8 cellular contexts compared by ENCODE assay signal in the genomic region with DNA sequence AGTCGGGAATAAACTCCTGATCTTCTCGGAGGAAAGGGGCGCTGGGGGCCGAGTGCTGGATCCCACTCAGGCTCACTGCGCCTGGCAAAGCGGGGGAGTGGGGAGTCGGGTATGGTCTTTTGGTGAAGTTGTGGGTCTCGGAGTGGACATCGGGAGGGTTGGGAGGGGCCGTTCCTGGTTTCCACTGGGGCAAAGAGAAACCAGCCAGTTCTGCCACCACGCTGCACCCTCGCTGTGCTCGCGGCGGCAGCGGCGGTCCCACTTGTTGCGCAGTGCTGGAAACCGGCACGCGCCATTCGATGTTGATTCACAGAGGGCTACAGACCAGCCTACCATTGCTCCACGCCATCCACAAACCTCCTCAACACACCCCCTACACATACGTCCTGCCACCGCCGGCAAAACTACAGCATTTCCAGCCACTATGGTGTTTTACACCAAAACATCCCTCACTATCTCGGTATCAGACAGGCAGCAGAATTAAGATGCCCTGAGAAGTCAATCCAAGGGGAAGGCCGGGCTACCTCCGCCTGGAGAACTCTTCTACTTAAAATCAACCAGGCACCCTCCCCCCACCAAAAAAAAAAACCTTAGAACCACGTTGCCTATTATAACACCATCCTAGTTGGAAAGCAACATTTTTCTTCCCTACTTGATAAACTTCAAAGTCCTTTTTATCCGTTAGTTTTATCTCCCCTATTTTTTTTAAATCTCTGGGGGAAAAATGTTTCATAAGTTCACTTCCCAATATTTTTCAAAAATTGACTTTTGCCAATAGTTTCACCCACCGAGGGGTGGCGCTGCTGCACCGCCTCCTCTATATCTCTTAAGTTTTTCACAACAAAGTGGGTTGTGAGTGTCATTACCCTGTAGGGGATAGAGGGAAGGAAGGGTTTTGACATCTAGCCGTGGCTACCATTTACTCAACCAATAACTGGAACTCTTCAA. TPM values are rescaled to one million over a fixed set of nuclear protein-coding genes. Genes with fewer than 3 reads are reported as not detected.
DNase-seq lines count a peak whose midpoint lies in the region; ATAC-seq, FAIRE-seq and TF ChIP-seq lines count a peak whose summit lies in the region.

No MANE protein-coding gene starts in this region.

- POLR2A ChIA-PET in activated CD4-positive, alpha-beta T cell treated with anti-CD3 and anti-CD28 coated beads for 36 hours (lab: Charles Lee) = interaction anchor here (0.6 to 2.2 kb wide), 17 partner anchors 58 to 1300 kb away, joined by 3 to 15 read pairs (median 5); no protein-coding TSS in a partner anchor
- POLR2A ChIA-PET in HepG2 (lab: Yijun Ruan, JAX) = interaction anchor here (0.8 to 5.7 kb wide), 11 partner anchors 9 to 1004 kb away, joined by 3 to 31 read pairs (median 8); no protein-coding TSS in a partner anchor

- no TSS peak for BruUV-seq in HepG2 (replicated peaks; lab: Mats Ljungman, UMichigan)

- H3K4me2 ChIP-seq in HepG2 (ENCODE audit: low read depth, low read length) = peak overlapping the region; percentile 95

- H3K27me3 Mint-ChIP-seq in activated CD4-positive, alpha-beta T cell treated with anti-CD3 and anti-CD28 coated beads for 36 hours = no peaks in the 10 kb centered on the region

- H4K20me1 ChIP-seq in HepG2 (ENCODE audit: insufficient read depth, low read length) = peaks cover 75% of the 10 kb centered on the region

- H3K4me3 ChIP-seq in coronary artery (peak overlapping the region; percentile 84), HepG2 (replicated peaks in 1 of 3; ENCODE audit: insufficient read depth in 1 of 3, low read depth in 2 of 3, low read length in 3 of 3) (peak overlapping the region; percentile 98 to 100 (median 99))

- H3K4me1 ChIP-seq in HepG2 (ENCODE audit: insufficient read depth, low read length) = peaks cover 41% of the 10 kb centered on the region

- no peaks in the 10 kb centered on the region for H3K9me3 Mint-ChIP-seq in activated CD4-positive, alpha-beta T cell treated with anti-CD3 and anti-CD28 coated beads for 36 hours (ENCODE audit: low read depth)

- CTCF ChIA-PET in activated CD4-positive, alpha-beta T cell treated with anti-CD3 and anti-CD28 coated beads for 36 hours (lab: Charles Lee) = interaction anchor here (0.6 to 7.8 kb wide), 68 partner anchors 8 to 1395 kb away, joined by 3 to 169 read pairs (median 6); a partner anchor contains a TSS
- CTCF ChIA-PET in HepG2 (lab: Yijun Ruan, JAX; ENCODE audit: low intra/inter-chr PET ratio, low total read pairs) = interaction anchor here (0.6 to 2.0 kb wide), 6 partner anchors 271 to 1407 kb away, joined by 3 to 9 read pairs (median 3); no protein-coding TSS in a partner anchor

- intact Hi-C loops in activated CD4-positive, alpha-beta T cell treated with anti-CD3 and anti-CD28 coated beads for 36 hours (cut with DNase I, micrococcal nuclease) = loop anchor here (1.0 to 10.0 kb wide), 20 partner anchors 65 to 1495 kb away; a partner anchor contains a TSS
- intact Hi-C loops in HepG2 (cut with micrococcal nuclease; ENCODE audit: unreplicated experiment) = loop anchor here (1.0 to 10.0 kb wide), 7 partner anchors 431 to 1491 kb away; no protein-coding TSS in a partner anchor

- H3K27ac Mint-ChIP-seq in activated CD4-positive, alpha-beta T cell treated with anti-CD3 and anti-CD28 coated beads for 36 hours = peak overlapping the region; percentile 99

- H3K27ac ChIP-seq in coronary artery (peak overlapping the region; percentile 96 to 99), HepG2 (ENCODE audit: extremely low read length, insufficient read depth, low read length) (peak overlapping the region; percentile 100)

- TF ChIP-seq POLR2A in HepG2 (IDR thresholded peaks at IDR 0.05; ENCODE audit: insufficient read depth in 1 of 2, low read depth in 2 of 2, low read length in 2 of 2) = no peak; a peak in 1 of 4 replicates

- H3K9ac ChIP-seq in HepG2 (ENCODE audit: insufficient read depth, low read depth, low read length) = peak overlapping the region; percentile 99

- H3K79me2 ChIP-seq in HepG2 (ENCODE audit: insufficient read depth, low read length) = peaks cover 93% of the 10 kb centered on the region

- H2AFZ ChIP-seq in HepG2 (ENCODE audit: low read length) = no peak overlapping the region

- under 1% methylated on average over 20 of the region's 35 CpGs for WGBS in HepG2 (ENCODE audit: low lambda C conversion rate)

- in situ Hi-C loops in HepG2 (cut with HindIII; ENCODE audit: extremely low pct_ligation_motif_present, low pct_unique_long_range_greater_than_20kb) = loop anchor here (5.0 to 25.0 kb wide), 9 partner anchors 263 to 1403 kb away; no protein-coding TSS in a partner anchor

- TF ChIP-seq RAD21 in HepG2 (CRISPR knock-in tag; IDR thresholded peaks at IDR 0.05) = peak; percentile 79

- peaks cover 21% of the 10 kb centered on the region for H3K36me3 Mint-ChIP-seq in activated CD4-positive, alpha-beta T cell treated with anti-CD3 and anti-CD28 coated beads for 36 hours (ENCODE audit: low read depth)

- peaks cover 43% of the 10 kb centered on the region for H3K4me1 Mint-ChIP-seq in activated CD4-positive, alpha-beta T cell treated with anti-CD3 and anti-CD28 coated beads for 36 hours

- H3K9me3 ChIP-seq in HepG2 (ENCODE audit: low read length) = no peaks in the 10 kb centered on the region

- TF ChIP-seq CTCF in coronary artery (IDR thresholded peaks at IDR 0.05) (peak; percentile 63), HepG2 (CRISPR knock-in tag; IDR thresholded peaks at IDR 0.05) (peak; percentile 73)

- peak overlapping the region; percentile 91 for H3K4me3 Mint-ChIP-seq in activated CD4-positive, alpha-beta T cell treated with anti-CD3 and anti-CD28 coated beads for 36 hours

- DNase-seq in NCI-H1092 treated with DMSO at 0.1 percent for 48 hours (lab: John Stamatoyannopoulos, UW) (peak; percentile 34), NCI-H1092 (lab: John Stamatoyannopoulos, UW) (no peak), NCI-H226 (peak; percentile 71), coronary artery (ENCODE audit: low spot score) (no peak), HepG2 (ENCODE audit: low spot score) (peak; percentile 76)
- peak; percentile 88 for DNase-seq in activated CD4-positive, alpha-beta T cell treated with anti-CD3 and anti-CD28 coated beads for 36 hours
- peak; percentile 80 for DNase-seq in stimulated activated CD4-positive, alpha-beta T cell treated with anti-CD3 and anti-CD28 coated beads, Interleukin-1b, Interleukin-23, amount 100 ng/mL, for 48 hours

- ATAC-seq in activated CD4-positive, alpha-beta T cell treated with anti-CD3 and anti-CD28 coated beads for 36 hours = peak; percentile 23
- ATAC-seq in HepG2 (peak; percentile 59), HG02852 (IDR thresholded peaks at IDR 0.05; ENCODE audit: unreplicated experiment) (no peak)

- H3K27me3 ChIP-seq in HepG2 (ENCODE audit: control insufficient read depth in 1 of 2, insufficient read depth in 2 of 2, low read length in 2 of 2) = peaks cover 0 to 5% of the 10 kb centered on the region in 2 experiments; a peak in 1 of 5 replicates

- peak; percentile 23 for FAIRE-seq in HepG2 (lab: Jason Lieb, UNC)

- no peaks in the 10 kb centered on the region; a peak in 2 of 5 replicates for H3K36me3 ChIP-seq in HepG2 (replicated peaks in 1 of 2; ENCODE audit: control insufficient read depth in 1 of 2, insufficient read depth in 2 of 2, low read length in 2 of 2)

- TF ChIP-seq EP300 in HepG2 (IDR thresholded peaks at IDR 0.05; ENCODE audit: low read depth in 2 of 2, low read length in 2 of 2) = peak in 1 of 2 experiments; percentile 42; a peak in 2 of 4 replicates
- TF ChIP-seq EP300 in HepG2 (CRISPR knock-in tag; IDR thresholded peaks at IDR 0.05; ENCODE audit: borderline replicate concordance) = no peak

RNA-seq across cellular contexts. Expression of a gene that starts 3.6 kb away (rescaled TPM):
- 10 to 100 TPM; 42.9 to 52.8 TPM for total RNA-seq in activated CD4-positive, alpha-beta T cell treated with anti-CD3 and anti-CD28 coated beads for 36 hours
- total RNA-seq in HepG2 (2016; rRNA removed; fragmentation: Illumina TruSeq; extraction: Trizol) = 20.3 and 21.2 TPM in 2 replicates
- total RNA-seq in HepG2 (2016; cell fraction: cytosol; rRNA removed; fragmentation: Illumina TruSeq; extraction: Trizol; ENCODE audit: low read depth) = 5.3 and 5.8 TPM in 2 replicates
- 12.4 and 21.0 TPM in 2 replicates for total RNA-seq in HepG2 (2016; cell fraction: insoluble cytoplasmic fraction; rRNA removed; fragmentation: Illumina TruSeq; extraction: Trizol)
- total RNA-seq in HepG2 (2016; cell fraction: membrane; rRNA removed; fragmentation: Illumina TruSeq; extraction: Trizol) = 8.3 and 11.0 TPM in 2 replicates
- total RNA-seq in HepG2 (2016; cell fraction: nucleus; rRNA removed; fragmentation: Illumina TruSeq; extraction: Trizol) = 25.9 and 29.9 TPM in 2 replicates
- polyA plus RNA-seq in HepG2 (2011; rRNA removed) = 53.7 and 67.5 TPM in 2 replicates
- 18.9 and 19.0 TPM in 2 replicates for polyA plus RNA-seq in HepG2 (2011; cell fraction: cytosol; rRNA removed)
- 286 and 355 TPM in 2 replicates for polyA plus RNA-seq in HepG2 (2011; cell fraction: nucleus; rRNA removed)
- 95.9 and 236 TPM in 2 replicates for polyA plus RNA-seq in HepG2 (2012)
- polyA plus RNA-seq in HepG2 (2016; cell fraction: cytosol; fragmentation: Illumina TruSeq; extraction: Trizol; ENCODE audit: low read depth) = 1.1 and 1.4 TPM in 2 replicates
- 19.4 and 26.5 TPM in 2 replicates for polyA plus RNA-seq in HepG2 (2016; cell fraction: insoluble cytoplasmic fraction; fragmentation: Illumina TruSeq; extraction: Trizol; ENCODE audit: low read depth)
- 3.5 and 4.8 TPM in 2 replicates for polyA plus RNA-seq in HepG2 (2016; cell fraction: membrane; fragmentation: Illumina TruSeq; extraction: Trizol; ENCODE audit: low read depth)
- polyA plus RNA-seq in HepG2 (2016; cell fraction: nucleus; fragmentation: Illumina TruSeq; extraction: Trizol; ENCODE audit: insufficient read depth, low read depth) = 95.1 and 111 TPM in 2 replicates
- 16.4 and 68.3 TPM in 2 replicates for polyA minus RNA-seq in HepG2 (2011; rRNA and poly(A)+ RNA removed; ENCODE audit: low replicate concordance)
- 22.3 and 35.5 TPM in 2 replicates for polyA minus RNA-seq in HepG2 (2011; cell fraction: cytosol; rRNA and poly(A)+ RNA removed)
- 81.2 and 114 TPM in 2 replicates for polyA minus RNA-seq in HepG2 (2011; cell fraction: nucleus; rRNA and poly(A)+ RNA removed)

RNA-seq across cellular contexts. Expression of a gene that starts 39.3 kb away (rescaled TPM):
- not detected for total RNA-seq in activated CD4-positive, alpha-beta T cell treated with anti-CD3 and anti-CD28 coated beads for 36 hours
- not detected in 2 replicates for total RNA-seq in HepG2 (2016; rRNA removed; fragmentation: Illumina TruSeq; extraction: Trizol)
- not detected in 2 replicates for total RNA-seq in HepG2 (2016; cell fraction: cytosol; rRNA removed; fragmentation: Illumina TruSeq; extraction: Trizol; ENCODE audit: low read depth)
- total RNA-seq in HepG2 (2016; cell fraction: insoluble cytoplasmic fraction; rRNA removed; fragmentation: Illumina TruSeq; extraction: Trizol) = not detected in 2 replicates
- not detected in 2 replicates for total RNA-seq in HepG2 (2016; cell fraction: membrane; rRNA removed; fragmentation: Illumina TruSeq; extraction: Trizol)
- total RNA-seq in HepG2 (2016; cell fraction: nucleus; rRNA removed; fragmentation: Illumina TruSeq; extraction: Trizol) = not detected in 2 replicates
- polyA plus RNA-seq in HepG2 (2011; rRNA removed) = not detected in 2 replicates
- polyA plus RNA-seq in HepG2 (2011; cell fraction: cytosol; rRNA removed) = not detected in 2 replicates
- polyA plus RNA-seq in HepG2 (2011; cell fraction: nucleus; rRNA removed) = not detected in 2 replicates
- not detected in 2 replicates for polyA plus RNA-seq in HepG2 (2012)
- polyA plus RNA-seq in HepG2 (2016; cell fraction: cytosol; fragmentation: Illumina TruSeq; extraction: Trizol; ENCODE audit: low read depth) = not detected in 2 replicates
- not detected in 2 replicates for polyA plus RNA-seq in HepG2 (2016; cell fraction: insoluble cytoplasmic fraction; fragmentation: Illumina TruSeq; extraction: Trizol; ENCODE audit: low read depth)
- not detected in 2 replicates for polyA plus RNA-seq in HepG2 (2016; cell fraction: membrane; fragmentation: Illumina TruSeq; extraction: Trizol; ENCODE audit: low read depth)
- not detected in 2 replicates for polyA plus RNA-seq in HepG2 (2016; cell fraction: nucleus; fragmentation: Illumina TruSeq; extraction: Trizol; ENCODE audit: insufficient read depth, low read depth)
- polyA minus RNA-seq in HepG2 (2011; rRNA and poly(A)+ RNA removed; ENCODE audit: low replicate concordance) = 0.19 TPM in 1 of 2 replicates, not detected in the other
- not detected in 2 replicates for polyA minus RNA-seq in HepG2 (2011; cell fraction: cytosol; rRNA and poly(A)+ RNA removed)
- not detected in 2 replicates for polyA minus RNA-seq in HepG2 (2011; cell fraction: nucleus; rRNA and poly(A)+ RNA removed)

Comparison
In these comparisons a context has a peak if more than half of its experiments do, and no peak if none do; other contexts are left out.
1. DNase-seq: peak in NCI-H1092 treated with DMSO at 0.1 percent for 48 hours (single experiment), NCI-H226 (single experiment), activated CD4-positive, alpha-beta T cell treated with anti-CD3 and anti-CD28 coated beads for 36 hours (single experiment), HepG2 (single experiment) and stimulated activated CD4-positive, alpha-beta T cell treated with anti-CD3 and anti-CD28 coated beads, Interleukin-1b, Interleukin-23, amount 100 ng/mL, for 48 hours (single experiment); none in NCI-H1092 (single experiment) and coronary artery (single experiment).